In the genomic region with DNA sequence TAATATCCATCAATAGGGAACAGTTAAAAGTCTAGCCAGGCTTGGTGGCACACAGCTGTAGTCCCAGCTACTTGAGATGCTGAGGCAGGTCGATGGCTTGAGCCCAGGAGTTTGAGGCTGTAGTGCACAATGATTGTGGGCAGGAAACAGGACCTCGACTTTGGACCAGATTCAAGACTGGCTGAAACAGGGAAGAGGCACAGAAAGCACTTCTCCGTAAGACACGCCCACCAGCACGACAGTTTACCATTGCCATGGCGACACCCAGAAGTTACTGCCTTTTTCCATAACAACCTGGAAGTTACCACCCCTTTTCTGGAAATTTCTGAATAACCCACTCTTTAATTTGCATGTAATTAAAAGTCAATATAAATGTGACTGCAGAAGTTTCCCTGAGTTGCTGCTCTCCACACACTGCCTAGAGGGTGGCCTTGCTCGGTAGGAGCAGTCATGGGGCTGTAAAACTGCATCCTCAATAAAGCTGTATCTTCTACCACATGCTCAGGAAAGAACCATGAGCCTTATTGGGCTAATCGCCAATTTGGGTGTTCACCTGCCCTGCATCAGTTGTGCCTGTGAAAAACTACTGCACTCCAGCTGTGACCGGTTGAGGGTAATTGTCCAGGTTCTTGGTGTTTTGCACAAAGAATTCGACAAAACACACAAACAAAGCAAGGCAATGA, we compare ENCODE assay signal across 8 cellular contexts.
DNase-seq lines count a peak whose midpoint lies in the region; ATAC-seq and FAIRE-seq lines count a peak whose summit lies in the region.

No MANE protein-coding gene starts in this region.

- H3K9me3 ChIP-seq in mucosa of rectum (ENCODE audit: control insufficient read depth in 2 of 2, low read length in 2 of 2): no peaks in the 10 kb centered on the region

- H3K27ac ChIP-seq in mucosa of rectum (ENCODE audit: low read depth in 2 of 2, low read length in 2 of 2): peak overlapping the region; percentile 34 to 56

- no peaks in the 10 kb centered on the region for H3K9me3 Mint-ChIP-seq in dendritic cell treated with granulocyte-macrophage colony-stimulating factor and Interleukin-4, amounts not matched to agents 40 ng/mL and 50 ng/mL, for 4 days

- H3K27me3 Mint-ChIP-seq in dendritic cell treated with granulocyte-macrophage colony-stimulating factor and Interleukin-4, amounts not matched to agents 40 ng/mL and 50 ng/mL, for 4 days: no peaks in the 10 kb centered on the region

- peak overlapping the region in 1 of 2 donors; percentile 5 for H3K4me3 ChIP-seq in mucosa of rectum (ENCODE audit: low read length in 2 of 2)

- peak; percentile 35 for FAIRE-seq in GM18507 (lab: Jason Lieb, UNC)

- H3K4me1 Mint-ChIP-seq in dendritic cell treated with granulocyte-macrophage colony-stimulating factor and Interleukin-4, amounts not matched to agents 40 ng/mL and 50 ng/mL, for 4 days (ENCODE audit: low read depth): peaks cover 17% of the 10 kb centered on the region

- peak overlapping the region in 1 of 2 donors; percentile 10 for H3K9ac ChIP-seq in mucosa of rectum (ENCODE audit: low read depth in 1 of 2, low read length in 2 of 2)

- peak overlapping the region; percentile 62 for H3K27ac Mint-ChIP-seq in dendritic cell treated with granulocyte-macrophage colony-stimulating factor and Interleukin-4, amounts not matched to agents 40 ng/mL and 50 ng/mL, for 4 days

- intact Hi-C loops in dendritic cell treated with granulocyte-macrophage colony-stimulating factor and Interleukin-4, amounts not matched to agents 40 ng/mL and 50 ng/mL, for 4 days (cut with micrococcal nuclease): no loop called here

- ATAC-seq in GM19023 (IDR thresholded peaks at IDR 0.05; ENCODE audit: unreplicated experiment) (no peak), GM21423 (IDR thresholded peaks at IDR 0.05; ENCODE audit: unreplicated experiment) (no peak), HG03039 (IDR thresholded peaks at IDR 0.05; ENCODE audit: unreplicated experiment) (no peak), HG02642 (IDR thresholded peaks at IDR 0.05; ENCODE audit: poor library complexity, unreplicated experiment) (no peak)

- H3K4me1 ChIP-seq in mucosa of rectum (ENCODE audit: control insufficient read depth in 2 of 2, insufficient read depth in 2 of 2, low read length in 2 of 2): peaks cover 4 to 14% of the 10 kb centered on the region in 2 donors

- no peaks in the 10 kb centered on the region for H3K36me3 ChIP-seq in mucosa of rectum (ENCODE audit: control insufficient read depth in 2 of 2, insufficient read depth in 2 of 2, low read length in 2 of 2)

- H3K27me3 ChIP-seq in mucosa of rectum (ENCODE audit: control insufficient read depth in 2 of 2, insufficient read depth in 2 of 2, low read length in 2 of 2): no peaks in the 10 kb centered on the region

- DNase-seq in GM18507 (ENCODE audit: extremely low spot score, insufficient read length, low read depth): no peak
- DNase-seq in NCI-H2196 (lab: John Stamatoyannopoulos, UW; ENCODE audit: unreplicated experiment): peak; percentile 65

- H3K36me3 Mint-ChIP-seq in dendritic cell treated with granulocyte-macrophage colony-stimulating factor and Interleukin-4, amounts not matched to agents 40 ng/mL and 50 ng/mL, for 4 days (ENCODE audit: low read depth): no peaks in the 10 kb centered on the region

- peak overlapping the region; percentile 9 for H3K4me3 Mint-ChIP-seq in dendritic cell treated with granulocyte-macrophage colony-stimulating factor and Interleukin-4, amounts not matched to agents 40 ng/mL and 50 ng/mL, for 4 days
